Comparison of ENCODE assay signal across 8 cellular contexts in genomic region chr20:1434571-1435336, GRCh38. TPM values are rescaled to one million over a fixed set of nuclear protein-coding genes. Genes with fewer than 3 reads are reported as not detected.
DNase-seq lines count a peak whose midpoint lies in the region; ATAC-seq, FAIRE-seq and TF ChIP-seq lines count a peak whose summit lies in the region.

No MANE protein-coding gene starts in this region.

- TF ChIP-seq POLR2A in uterus (IDR thresholded peaks at IDR 0.05), result no peak

- H3K9me3 ChIP-seq in pancreas (no peaks in the 10 kb centered on the region), uterus (no peaks in the 10 kb centered on the region)

- WGBS in pancreas, 2 donors, result 80 to 89% methylated on average over 2 of the region's 2 CpGs

- DNase-seq in GM10248 (ENCODE audit: extremely low spot score), result peak; percentile 53
- peak; percentile 85 for DNase-seq in HS-5 (ENCODE audit: low read depth)
- DNase-seq in T-helper 1 cell, result peak in 4 of 5 donors; percentile 37 to 92 (median 50)
- DNase-seq in cardiac fibroblast (ENCODE audit: low read depth in 2 of 2), result peak; percentile 90 to 95
- peak in 1 of 6 donors; percentile 30 for DNase-seq in pancreas
- DNase-seq in uterus, result no peak
- no peak for DNase-seq in NCI-H1694 treated with DMSO at 0.1 percent for 48 hours (lab: John Stamatoyannopoulos, UW)

- peak; percentile 93 for ATAC-seq in GM21447 (IDR thresholded peaks at IDR 0.05; ENCODE audit: unreplicated experiment)
- peak in 3 of 4 donors; percentile 26 to 67 (median 64) for ATAC-seq in pancreas

- FAIRE-seq in pancreas (lab: Jason Lieb, UNC), result no peak

- H3K4me3 ChIP-seq in cardiac fibroblast (replicated peaks in 1 of 2; ENCODE audit: low read depth in 2 of 2, low read length in 2 of 2) (no peak overlapping the region), pancreas (no peak overlapping the region), uterus (no peak overlapping the region)

- TF ChIP-seq CTCF in GM10248 (IDR thresholded peaks at IDR 0.05; ENCODE audit: control extremely low read depth, extremely low read depth, low read depth, missing control alignments) (no peak), cardiac fibroblast (IDR thresholded peaks at IDR 0.05; ENCODE audit: low read depth, low read length) (no peak), pancreas (IDR thresholded peaks at IDR 0.05) (no peak), uterus (IDR thresholded peaks at IDR 0.05) (no peak)

- H3K27me3 ChIP-seq in pancreas (no peaks in the 10 kb centered on the region), uterus (no peaks in the 10 kb centered on the region)

- CTCF ChIA-PET in GM10248 (lab: Yijun Ruan, JAX), result interaction anchor here (0.7 to 6.7 kb wide), 9 partner anchors 15 to 342 kb away, joined by 3 to 91 read pairs (median 12); partner anchors contain the start of gene NSFL1C

- H3K27ac ChIP-seq in pancreas (no peak overlapping the region), uterus (no peak overlapping the region)

- H3K4me1 ChIP-seq in pancreas, result no peaks in the 10 kb centered on the region
- no peaks in the 10 kb centered on the region for H3K4me1 ChIP-seq in uterus

- POLR2A ChIA-PET in GM10248 (lab: Yijun Ruan, JAX), result interaction anchor here (0.7 kb wide), 1 partner anchor 1036 kb away, joined by 5 read pairs; the partner anchor contains the start of gene SNRPB

- intact Hi-C loops in pancreas (cut with DNase I), result no loop called here
- intact Hi-C loops in uterus (cut with DNase I; ENCODE audit: low total_unique reads), result loop anchor here (5.0 kb wide), 1 partner anchor 122 kb away; no protein-coding TSS in a partner anchor

- H3K36me3 ChIP-seq in pancreas (no peaks in the 10 kb centered on the region), uterus (no peaks in the 10 kb centered on the region)

RNA-seq across cellular contexts. Expression of gene NSFL1C, which starts 31.9 kb away (rescaled TPM):
- total RNA-seq in pancreas (10 to 100 TPM; 27.0 to 43.8 (median 34.3) TPM), uterus (10 to 100 TPM; 18.7 to 67.8 (median 35.8) TPM)
- 10 to 100 TPM; 23.7 to 32.1 TPM for polyA plus RNA-seq in pancreas

RNA-seq across cellular contexts. Expression of gene FKBP1A, which starts 41.9 kb away (rescaled TPM):
- total RNA-seq in pancreas (100 to 1,000 TPM in 1 of 6 donors, 10 to 100 TPM in 5; 40.2 to 104 (median 67.3) TPM), uterus (100 to 1,000 TPM in 3 of 4 donors, 10 to 100 TPM in 1; 99.5 to 253 (median 206) TPM)
- 10 to 100 TPM; 62.1 to 86.7 TPM for polyA plus RNA-seq in pancreas

RNA-seq across cellular contexts. Expression of gene SIRPB2, which starts 56.5 kb away (rescaled TPM):
- 1 to 10 TPM in 3 of 6 donors, under 1 TPM in 3; 0.09 to 3.4 (median 0.74) TPM for total RNA-seq in pancreas
- polyA plus RNA-seq in pancreas, result under 1 TPM; 0.21 to 0.80 TPM
- 1 to 10 TPM in 2 of 4 donors, under 1 TPM in 1, not detected in 1; under 0.01 to 2.9 (median 1.7) TPM for total RNA-seq in uterus

Comparison
In these comparisons a context has a peak if more than half of its experiments do, and no peak if none do; other contexts are left out.
1. DNase-seq: peak in GM10248 (single experiment), HS-5 (single experiment), T-helper 1 cell (4 of 5) and cardiac fibroblast (2 of 2); none in uterus (0 of 2) and NCI-H1694 treated with DMSO at 0.1 percent for 48 hours (single experiment).